In genomic region chr6:154352898-154353585, GRCh38 we compare ENCODE assay signal across 9 cellular contexts. TPM values are rescaled to one million over a fixed set of nuclear protein-coding genes. Genes with fewer than 3 reads are reported as not detected.
DNase-seq lines count a peak whose midpoint lies in the region; ATAC-seq, FAIRE-seq and TF ChIP-seq lines count a peak whose summit lies in the region.
"Had no signal": no experiment of that assay in that cellular context is flagged by ENCODE, and none has a peak within 500 bp of the region (broad histone marks: within the 10 kb centered on the region; RNA-seq: fewer than 3 reads in every experiment).

No MANE protein-coding gene starts in this region.

- H3K27ac ChIP-seq in left lung (no peak overlapping the region), stomach (no peak overlapping the region), suprapubic skin (no peak overlapping the region)

- H3K36me3 ChIP-seq in left lung (no peaks in the 10 kb centered on the region), stomach (no peaks in the 10 kb centered on the region), suprapubic skin (no peaks in the 10 kb centered on the region)

- H3K27me3 ChIP-seq in left lung (no peaks in the 10 kb centered on the region), stomach (no peaks in the 10 kb centered on the region), suprapubic skin (no peaks in the 10 kb centered on the region)

- peaks cover 0 to 43% of the 10 kb centered on the region in 2 donors for H3K4me1 ChIP-seq in left lung
- peaks cover 0 to 18% (median 0%) of the 10 kb centered on the region in 4 donors for H3K4me1 ChIP-seq in stomach
- H3K4me1 ChIP-seq in suprapubic skin = no peaks in the 10 kb centered on the region

- TF ChIP-seq POLR2A in GM12892 (IDR thresholded peaks at IDR 0.05; ENCODE audit: low read depth, low read length) (no peak), stomach (IDR thresholded peaks at IDR 0.05) (no peak), suprapubic skin (IDR thresholded peaks at IDR 0.05) (no peak)

- 80 to 87% (median 81%) methylated on average over 15 of the region's 15 CpGs for WGBS in stomach, 5 donors
- WGBS in suprapubic skin = 87% methylated on average over 15 of the region's 15 CpGs

- ATAC-seq in GM19452 (IDR thresholded peaks at IDR 0.05; ENCODE audit: unreplicated experiment) = peak; percentile 56
- peak; percentile 61 for ATAC-seq in HG03139 (IDR thresholded peaks at IDR 0.05; ENCODE audit: unreplicated experiment)
- ATAC-seq in left lung = peak; percentile 51
- no peak for ATAC-seq in left colon

- no peaks in the 10 kb centered on the region for H3K9me3 ChIP-seq in left lung
- H3K9me3 ChIP-seq in stomach = no peaks in the 10 kb centered on the region
- H3K9me3 ChIP-seq in suprapubic skin = no peaks in the 10 kb centered on the region

- H3K4me3 ChIP-seq in left lung (no peak overlapping the region), stomach (no peak overlapping the region), suprapubic skin (no peak overlapping the region)

- DNase-seq in GM12892 (ENCODE audit: insufficient read length) = peak; percentile 13
- DNase-seq in left lung = peak in 1 of 2 donors; percentile 55
- no peak for DNase-seq in NCI-H526 treated with DMSO at 0.1 percent for 48 hours (lab: John Stamatoyannopoulos, UW)
- no peak for DNase-seq in stomach
- no peak for DNase-seq in left colon
- DNase-seq in suprapubic skin (ENCODE audit: low spot score in 2 of 2) = no peak
- DNase-seq: NCI-H2227 treated with DMSO at 0.1 percent for 48 hours had no signal

- TF ChIP-seq CTCF in left lung (IDR thresholded peaks at IDR 0.05) (no peak), stomach (IDR thresholded peaks at IDR 0.05) (no peak), suprapubic skin (IDR thresholded peaks at IDR 0.05) (no peak)

- intact Hi-C loops in left lung (cut with DNase I) = no loop called here
- intact Hi-C loops in stomach (cut with DNase I; ENCODE audit: low total_unique reads) = no loop called here
- intact Hi-C loops in left colon (cut with DNase I, micrococcal nuclease) = no loop called here

- TF ChIP-seq EP300 in stomach (IDR thresholded peaks at IDR 0.05) (no peak), suprapubic skin (IDR thresholded peaks at IDR 0.05) (no peak)

- peak; percentile 46 for FAIRE-seq in GM12892 (lab: Jason Lieb, UNC)

RNA-seq across cellular contexts. Expression of gene IPCEF1, which starts 3.6 kb away (rescaled TPM):
- polyA plus RNA-seq in GM12892 (2012; ENCODE audit: missing spikeins) = 0.85 TPM
- total RNA-seq in left lung = 1 to 10 TPM; 2.4 to 4.5 TPM
- 10 to 100 TPM in 2 of 5 donors, under 1 TPM in 1, not detected in 2; under 0.01 to 47.1 (median 10.1) TPM for total RNA-seq in stomach
- polyA plus RNA-seq in stomach = 1 to 10 TPM in 1 of 3 donors, under 1 TPM in 2; 0.44 to 1.8 (median 0.98) TPM
- total RNA-seq in left colon = 1 to 10 TPM; 1.2 to 1.8 TPM
- 1 to 10 TPM in 3 of 4 donors, under 1 TPM in 1; 0.42 to 9.0 (median 3.1) TPM for total RNA-seq in suprapubic skin
